21 cellular contexts compared by ENCODE assay signal in genomic region chr2:20456049-20456665, GRCh38. TPM values are rescaled to one million over a fixed set of nuclear protein-coding genes. Genes with fewer than 3 reads are reported as not detected.
A peak's percentile ranks its signal among the peaks of the same experiment; 100 is the strongest.
DNase-seq lines count a peak whose midpoint lies in the region; ATAC-seq and TF ChIP-seq lines count a peak whose summit lies in the region.
"Had no signal": no experiment of that assay in that cellular context is flagged by ENCODE, and none has a peak within 500 bp of the region (broad histone marks: within the 10 kb centered on the region; RNA-seq: fewer than 3 reads in every experiment).

No MANE protein-coding gene starts in this region.

- H3K27me3 Mint-ChIP-seq in nephron progenitor cell (ENCODE audit: low read depth, poor library complexity): peaks cover 11% of the 10 kb centered on the region

- H3K4me1 Mint-ChIP-seq in nephron progenitor cell: peaks cover 35% of the 10 kb centered on the region
- H3K4me1 Mint-ChIP-seq: IgD-negative memory B cell; naive thymus-derived CD4-positive, alpha-beta T cell had no signal

- H3K27me3 ChIP-seq in WERI-Rb-1 (ENCODE audit: insufficient read depth, low read depth, severe bottlenecking): no peaks in the 10 kb centered on the region
- no peaks in the 10 kb centered on the region for H3K27me3 ChIP-seq in stomach
- H3K27me3 ChIP-seq: pancreas, thyroid gland had no signal

- no peak overlapping the region for H3K4me3 Mint-ChIP-seq in nephron progenitor cell
- H3K4me3 Mint-ChIP-seq: activated CD8-positive, alpha-beta T cell treated with anti-CD3 and anti-CD28 coated beads for 36 hours; activated naive CD8-positive, alpha-beta T cell; dendritic cell treated with granulocyte-macrophage colony-stimulating factor and Interleukin-4, amounts not matched to agents 40 ng/mL and 50 ng/mL, for 4 days; IgD-negative memory B cell; immature natural killer cell; naive thymus-derived CD4-positive, alpha-beta T cell had no signal

- peaks cover 19 to 54% (median 37%) of the 10 kb centered on the region in 4 donors for H3K4me1 ChIP-seq in stomach
- H3K4me1 ChIP-seq: pancreas had no signal

- H3K36me3 ChIP-seq in WERI-Rb-1: no peaks in the 10 kb centered on the region
- no peaks in the 10 kb centered on the region for H3K36me3 ChIP-seq in stomach
- H3K36me3 ChIP-seq: pancreas, thyroid gland had no signal

- no peak for TF ChIP-seq EP300 in stomach (IDR thresholded peaks at IDR 0.05)

- no peak for ATAC-seq in left lobe of liver
- ATAC-seq: naive thymus-derived CD4-positive, alpha-beta T cell had no signal

- intact Hi-C loops in stomach (cut with DNase I; ENCODE audit: low total_unique reads): no loop called here

- TF ChIP-seq CTCF in WERI-Rb-1 (IDR thresholded peaks at IDR 0.05; ENCODE audit: low read depth, low read length) (no peak), stomach (IDR thresholded peaks at IDR 0.05) (no peak), nephron progenitor cell (IDR thresholded peaks at IDR 0.05) (no peak)

- TF ChIP-seq POLR2A in stomach (IDR thresholded peaks at IDR 0.05): no peak

- peaks cover 17% of the 10 kb centered on the region for H3K9me3 Mint-ChIP-seq in nephron progenitor cell
- H3K9me3 Mint-ChIP-seq: activated CD8-positive, alpha-beta T cell treated with anti-CD3 and anti-CD28 coated beads for 36 hours; dendritic cell treated with granulocyte-macrophage colony-stimulating factor and Interleukin-4, amounts not matched to agents 40 ng/mL and 50 ng/mL, for 4 days; IgD-negative memory B cell; immature natural killer cell had no signal

- no peak overlapping the region for H3K27ac Mint-ChIP-seq in nephron progenitor cell
- H3K27ac Mint-ChIP-seq: activated naive CD8-positive, alpha-beta T cell; dendritic cell treated with granulocyte-macrophage colony-stimulating factor and Interleukin-4, amounts not matched to agents 40 ng/mL and 50 ng/mL, for 4 days; IgD-negative memory B cell; immature natural killer cell; naive thymus-derived CD4-positive, alpha-beta T cell had no signal

- H3K27ac ChIP-seq in WERI-Rb-1 (no peak overlapping the region), stomach (peak overlapping the region; percentile 20 to 84 (median 79))
- H3K27ac ChIP-seq: epithelial cell of prostate, pancreas had no signal

- H3K9me3 ChIP-seq in WERI-Rb-1 (ENCODE audit: severe bottlenecking) (no peaks in the 10 kb centered on the region), stomach (no peaks in the 10 kb centered on the region)
- H3K9me3 ChIP-seq: pancreas, thyroid gland had no signal

- no peak overlapping the region for H3K4me3 ChIP-seq in WERI-Rb-1 (ENCODE audit: low read depth, low read length)
- H3K4me3 ChIP-seq in stomach: no peak overlapping the region
- H3K4me3 ChIP-seq: lung, pancreas, thyroid gland had no signal

- DNase-seq in EH (ENCODE audit: low read depth) (peak; percentile 87), WERI-Rb-1 (peak; percentile 3), left lobe of liver (ENCODE audit: low spot score) (peak; percentile 23), stomach (peak; percentile 14), nephron progenitor cell (no peak), GM19238 (ENCODE audit: insufficient read length, low spot score) (no peak), NCI-H345 treated with DMSO at 0.1 percent for 48 hours (lab: John Stamatoyannopoulos, UW; ENCODE audit: unreplicated experiment) (no peak)
- DNase-seq: activated CD8-positive, alpha-beta T cell treated with anti-CD3 and anti-CD28 coated beads for 36 hours; activated T-cell treated with anti-CD3 and anti-CD28 coated beads, Interleukin-2, amount 50 U/mL, for 48 hours; DND-41; immature natural killer cell; naive thymus-derived CD4-positive, alpha-beta T cell; NCI-H187; NCI-H446; pancreas; thyroid gland had no signal

- H3K36me3 Mint-ChIP-seq in nephron progenitor cell (ENCODE audit: low read depth): no peaks in the 10 kb centered on the region
- H3K36me3 Mint-ChIP-seq: activated naive CD8-positive, alpha-beta T cell; IgD-negative memory B cell had no signal

RNA-seq across cellular contexts. Expression of gene RHOB, which starts 9.3 kb away (rescaled TPM):
- total RNA-seq in left lobe of liver: 250 TPM
- total RNA-seq in stomach: 1,000 to 10,000 TPM in 1 of 5 donors, 100 to 1,000 TPM in 4; 353 to 1,146 (median 607) TPM
- polyA plus RNA-seq in stomach: 100 to 1,000 TPM; 143 to 327 (median 145) TPM

Comparison
In these comparisons a context has a peak if more than half of its experiments do, and no peak if none do; other contexts are left out.
1. DNase-seq: peak in EH (single experiment), WERI-Rb-1 (single experiment), left lobe of liver (single experiment) and stomach (single experiment); none in nephron progenitor cell (single experiment), GM19238 (single experiment) and NCI-H345 treated with DMSO at 0.1 percent for 48 hours (single experiment).